Comparison of ENCODE assay signal across 8 cellular contexts in the genomic region with DNA sequence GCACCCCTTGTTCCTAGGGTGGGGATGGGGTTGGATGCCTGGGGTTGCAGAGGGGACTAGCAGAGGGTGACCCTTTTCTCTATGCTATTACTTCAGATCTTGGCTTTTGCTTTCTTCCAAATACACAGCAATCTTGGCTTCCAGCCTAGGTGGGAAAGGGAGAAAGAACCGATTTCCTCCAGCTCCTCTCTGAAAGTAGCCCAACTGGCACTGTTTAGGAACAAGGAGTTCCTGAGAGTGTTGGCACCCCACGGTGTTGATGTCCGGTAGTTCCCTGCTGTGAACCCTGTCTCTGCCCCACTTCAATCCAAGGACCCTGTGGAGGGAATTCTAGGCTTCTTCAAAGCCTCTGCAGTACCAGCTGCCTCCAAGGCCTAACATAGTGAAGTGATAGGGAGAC. TPM values are rescaled to one million over a fixed set of nuclear protein-coding genes. Genes with fewer than 3 reads are reported as not detected.
A peak's percentile ranks its signal among the peaks of the same experiment; 100 is the strongest.
DNase-seq lines count a peak whose midpoint lies in the region; ATAC-seq and TF ChIP-seq lines count a peak whose summit lies in the region.

No MANE protein-coding gene starts in this region.

- H3K4me1 Mint-ChIP-seq in activated naive CD4-positive, alpha-beta T cell treated with anti-CD3 and anti-CD28 coated beads for 36 hours (ENCODE audit: low read depth) = peaks cover 36% of the 10 kb centered on the region
- H3K4me1 Mint-ChIP-seq in memory B cell = peaks cover 26% of the 10 kb centered on the region

- ATAC-seq in memory B cell (ENCODE audit: low read depth) = no peak

- CTCF ChIA-PET in activated naive CD4-positive, alpha-beta T cell treated with anti-CD3 and anti-CD28 coated beads for 36 hours (lab: Charles Lee) = interaction anchor here (0.7 to 0.9 kb wide), 3 partner anchors 12 to 23 kb away, joined by 3 read pairs; no protein-coding TSS in a partner anchor

- TF ChIP-seq EP300 in transverse colon (IDR thresholded peaks at IDR 0.05; ENCODE audit: low read depth) = no peak

- H3K27me3 ChIP-seq in brain microvascular endothelial cell (replicated peaks) (no peaks in the 10 kb centered on the region), transverse colon (no peaks in the 10 kb centered on the region)

- peak overlapping the region; percentile 97 for H3K27ac ChIP-seq in brain microvascular endothelial cell
- H3K27ac ChIP-seq in transverse colon = peak overlapping the region; percentile 96 to 100 (median 98)

- H3K9me3 ChIP-seq in transverse colon = no peaks in the 10 kb centered on the region

- no peak for DNase-seq in activated naive CD4-positive, alpha-beta T cell treated with anti-CD3 and anti-CD28 coated beads for 36 hours
- no peak for DNase-seq in activated naive CD4-positive, alpha-beta T cell treated with Interleukin-2 at 50 U/mL for 16 hours
- no peak for DNase-seq in brain microvascular endothelial cell
- no peak for DNase-seq in memory B cell (ENCODE audit: low spot score in 2 of 2)
- no peak for DNase-seq in transverse colon
- no peak for DNase-seq in HuH-7.5 (ENCODE audit: low spot score)
- no peak for DNase-seq in NCI-H1417 treated with DMSO at 0.1 percent for 48 hours (lab: John Stamatoyannopoulos, UW)
- no peak for DNase-seq in DMS79 (lab: John Stamatoyannopoulos, UW)

- H3K36me3 ChIP-seq in brain microvascular endothelial cell (replicated peaks) (peaks cover 29% of the 10 kb centered on the region), transverse colon (peaks cover 0 to 19% (median 6%) of the 10 kb centered on the region in 4 donors)

- H3K27me3 Mint-ChIP-seq in activated naive CD4-positive, alpha-beta T cell treated with anti-CD3 and anti-CD28 coated beads for 36 hours (ENCODE audit: low read depth) = no peaks in the 10 kb centered on the region
- H3K27me3 Mint-ChIP-seq in memory B cell = no peaks in the 10 kb centered on the region

- H3K4me1 ChIP-seq in transverse colon = peaks cover 33 to 45% (median 39%) of the 10 kb centered on the region in 4 donors

- H3K4me3 Mint-ChIP-seq in activated naive CD4-positive, alpha-beta T cell treated with anti-CD3 and anti-CD28 coated beads for 36 hours = peak overlapping the region; percentile 100
- H3K4me3 Mint-ChIP-seq in memory B cell = peak overlapping the region; percentile 100

- no peak for TF ChIP-seq POLR2A in transverse colon (IDR thresholded peaks at IDR 0.05)

- no peaks in the 10 kb centered on the region for H3K9me3 Mint-ChIP-seq in activated naive CD4-positive, alpha-beta T cell treated with anti-CD3 and anti-CD28 coated beads for 36 hours
- H3K9me3 Mint-ChIP-seq in memory B cell = no peaks in the 10 kb centered on the region

- WGBS in transverse colon (ENCODE audit: low coverage in 1 of 2), 2 donors = 63% methylated on average over 3 of the region's 3 CpGs; no CpG with 5 or more reads in 1 of the 2 donors

- peak overlapping the region; percentile 100 for H3K27ac Mint-ChIP-seq in activated naive CD4-positive, alpha-beta T cell treated with anti-CD3 and anti-CD28 coated beads for 36 hours
- H3K27ac Mint-ChIP-seq in memory B cell = peak overlapping the region; percentile 95

- intact Hi-C loops in activated naive CD4-positive, alpha-beta T cell treated with anti-CD3 and anti-CD28 coated beads for 36 hours (cut with micrococcal nuclease) = no loop called here
- intact Hi-C loops in transverse colon (cut with DNase I; ENCODE audit: low total_unique reads) = no loop called here

- TF ChIP-seq CTCF in brain microvascular endothelial cell (IDR thresholded peaks at IDR 0.05; ENCODE audit: low read depth, low read length, missing control alignments) = no peak
- TF ChIP-seq CTCF in transverse colon (IDR thresholded peaks at IDR 0.05) = no peak

- H3K36me3 Mint-ChIP-seq in activated naive CD4-positive, alpha-beta T cell treated with anti-CD3 and anti-CD28 coated beads for 36 hours (ENCODE audit: low read depth) = peaks cover 58% of the 10 kb centered on the region
- H3K36me3 Mint-ChIP-seq in memory B cell = peaks cover 20% of the 10 kb centered on the region

- in situ Hi-C loops in brain microvascular endothelial cell (cut with HindIII; ENCODE audit: low pct_ligation_motif_present, low sequenced_read_pairs) (no loop called here), transverse colon (cut with MboI; ENCODE audit: low pct_ligation_motif_present in 1 of 4, low pct_unique_long_range_greater_than_20kb in 1 of 4, low sequenced_read_pairs in 3 of 4) (loop anchor here in 1 of 4 donors (25.0 kb wide), 1 partner anchor 492 kb away; no protein-coding TSS in a partner anchor)

- no peak overlapping the region for H3K4me3 ChIP-seq in brain microvascular endothelial cell (ENCODE audit: low read depth, low read length)
- H3K4me3 ChIP-seq in transverse colon = peak overlapping the region in 1 of 4 donors; percentile 88

RNA-seq across cellular contexts. Expression of gene SLC3A2, which starts 1.1 kb away (rescaled TPM):
- total RNA-seq in activated naive CD4-positive, alpha-beta T cell treated with anti-CD3 and anti-CD28 coated beads for 36 hours = 100 to 1,000 TPM; 419 to 472 TPM
- 100 to 1,000 TPM in 3 of 4 donors, 10 to 100 TPM in 1; 32.4 to 163 (median 129) TPM for total RNA-seq in transverse colon

RNA-seq across cellular contexts. Expression of gene WDR74, which starts 40.2 kb away (rescaled TPM):
- total RNA-seq in activated naive CD4-positive, alpha-beta T cell treated with anti-CD3 and anti-CD28 coated beads for 36 hours = 10 to 100 TPM; 74.4 to 78.7 TPM
- 10 to 100 TPM; 25.3 to 37.8 (median 27.6) TPM for total RNA-seq in transverse colon

RNA-seq across cellular contexts. Expression of gene CHRM1, which starts 41.6 kb away (rescaled TPM):
- not detected for total RNA-seq in activated naive CD4-positive, alpha-beta T cell treated with anti-CD3 and anti-CD28 coated beads for 36 hours
- total RNA-seq in transverse colon = under 1 TPM in 2 of 4 donors, not detected in 2; 0.32 to 0.41 TPM

RNA-seq across cellular contexts. Expression of gene TEX54, which starts 46.9 kb away (rescaled TPM):
- not detected for total RNA-seq in activated naive CD4-positive, alpha-beta T cell treated with anti-CD3 and anti-CD28 coated beads for 36 hours
- not detected for total RNA-seq in transverse colon

RNA-seq across cellular contexts. Expression of gene STX5, which starts 47.7 kb away (rescaled TPM):
- total RNA-seq in activated naive CD4-positive, alpha-beta T cell treated with anti-CD3 and anti-CD28 coated beads for 36 hours = 10 to 100 TPM; 22.7 to 23.0 TPM
- 10 to 100 TPM; 15.3 to 62.5 (median 30.2) TPM for total RNA-seq in transverse colon
